Comparison of ENCODE assay signal across 32 cellular contexts in the genomic region with DNA sequence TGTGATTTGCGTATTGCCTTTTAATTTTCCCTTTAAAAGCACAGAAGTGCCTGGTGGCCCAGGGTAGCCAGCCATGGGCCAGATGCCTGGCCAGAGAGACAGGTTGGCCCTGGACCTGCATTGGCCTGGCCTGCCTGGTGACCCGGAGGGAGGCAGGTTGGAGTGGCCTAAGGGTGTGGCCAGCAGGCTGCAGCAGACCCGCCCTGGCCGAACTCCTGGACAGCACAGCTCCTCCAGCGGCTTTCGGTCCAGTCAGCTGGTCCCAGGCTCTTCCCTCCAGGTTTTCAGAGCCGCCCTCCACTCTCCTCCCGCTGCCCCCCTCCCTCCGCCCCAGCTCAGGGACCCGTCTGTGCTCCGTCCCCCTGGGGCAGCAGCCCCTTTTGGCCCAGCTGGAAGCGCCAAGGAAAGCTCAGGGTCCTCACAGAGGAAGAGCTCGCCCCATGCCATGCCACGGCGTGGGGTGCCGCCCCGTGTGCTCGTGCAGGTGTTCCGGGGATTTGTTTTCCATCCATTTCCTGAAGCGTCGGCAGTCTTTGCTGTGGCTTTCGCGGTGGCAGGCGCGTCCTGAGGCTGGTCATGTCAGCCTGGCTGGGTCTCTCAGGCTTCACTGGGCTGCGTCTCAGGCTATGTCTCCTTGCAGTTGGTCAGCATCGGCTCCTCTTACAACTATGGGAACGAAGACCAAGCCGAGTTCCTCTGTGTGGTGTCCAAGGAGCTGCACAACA.
"Had no signal": no experiment of that assay in that cellular context is flagged by ENCODE, and none has a peak within 500 bp of the region (broad histone marks: within the 10 kb centered on the region; RNA-seq: fewer than 3 reads in every experiment).

No MANE protein-coding gene starts in this region.

- H3K4me1 Mint-ChIP-seq: activated B cell treated with CpG ODN at 0.5 μM for 24 hours; activated CD4-positive, alpha-beta memory T cell treated with anti-CD3 and anti-CD28 coated beads, Interleukin-2, amount 10 ng/mL, durations not matched to agents 7 days and 5 days; activated CD4-positive, alpha-beta T cell treated with anti-CD3 and anti-CD28 coated beads, Interleukin-2, amount 10 ng/mL, durations not matched to agents 24 days and 14 days; activated naive CD4-positive, alpha-beta T cell treated with anti-CD3 and anti-CD28 coated beads, Interleukin-2, amount 10 ng/mL, durations not matched to agents 7 days and 5 days; activated naive CD8-positive, alpha-beta T cell treated with anti-CD3 and anti-CD28 coated beads, Interleukin-2, amount 10 ng/mL, durations not matched to agents 7 days and 5 days; T-helper 17 cell had no signal

- H3K27me3 Mint-ChIP-seq: activated B cell treated with CpG ODN at 0.5 μM for 24 hours; activated CD4-positive, alpha-beta memory T cell treated with anti-CD3 and anti-CD28 coated beads, Interleukin-2, amount 10 ng/mL, durations not matched to agents 7 days and 5 days; activated CD4-positive, alpha-beta T cell treated with anti-CD3 and anti-CD28 coated beads, Interleukin-2, amount 10 ng/mL, durations not matched to agents 24 days and 14 days; activated naive CD4-positive, alpha-beta T cell treated with anti-CD3 and anti-CD28 coated beads, Interleukin-2, amount 10 ng/mL, durations not matched to agents 7 days and 5 days; activated naive CD8-positive, alpha-beta T cell treated with anti-CD3 and anti-CD28 coated beads, Interleukin-2, amount 10 ng/mL, durations not matched to agents 7 days and 5 days; activated T-cell treated with anti-CD3 and anti-CD28 coated beads, Interleukin-2, amount 50 U/mL, for 24 hours; effector memory CD8-positive, alpha-beta T cell; T-helper 17 cell had no signal

- H3K27ac Mint-ChIP-seq: activated B cell treated with CpG ODN at 0.5 μM for 24 hours; activated CD4-positive, alpha-beta memory T cell treated with anti-CD3 and anti-CD28 coated beads, Interleukin-2, amount 10 ng/mL, durations not matched to agents 7 days and 5 days; activated CD4-positive, alpha-beta T cell treated with anti-CD3 and anti-CD28 coated beads, Interleukin-2, amount 10 ng/mL, durations not matched to agents 24 days and 14 days; activated naive CD4-positive, alpha-beta T cell treated with anti-CD3 and anti-CD28 coated beads, Interleukin-2, amount 10 ng/mL, durations not matched to agents 7 days and 5 days; activated naive CD4-positive, alpha-beta T cell treated with anti-CD3 and anti-CD28 coated beads, Interleukin-2, amount 50 U/mL, for 72 hours; activated naive CD8-positive, alpha-beta T cell treated with anti-CD3 and anti-CD28 coated beads, Interleukin-2, amount 10 ng/mL, durations not matched to agents 7 days and 5 days; activated T-cell treated with anti-CD3 and anti-CD28 coated beads, Interleukin-2, amount 50 U/mL, for 24 hours; activated T-cell treated with anti-CD3 and anti-CD28 coated beads, Interleukin-2, amount 50 U/mL, for 72 hours; effector memory CD8-positive, alpha-beta T cell; T-helper 17 cell; T-helper 2 cell treated with Interferon-gamma antibody and Interleukin-4, amounts not matched to agents 5 μg/mL and 100 μg/mL, for 36 hours had no signal

- H3K27ac ChIP-seq: brain microvascular endothelial cell, esophagus muscularis mucosa, foreskin keratinocyte, WERI-Rb-1 had no signal

- H3K4me1 ChIP-seq: foreskin keratinocyte had no signal

- H3K27me3 ChIP-seq: brain microvascular endothelial cell, esophagus muscularis mucosa, foreskin keratinocyte, gastrocnemius medialis, heart left ventricle had no signal

- DNase-seq: activated B cell treated with CpG ODN at 0.5 μM for 24 hours; activated CD4-positive, alpha-beta memory T cell treated with anti-CD3 and anti-CD28 coated beads, Interleukin-2, amount 10 ng/mL, durations not matched to agents 7 days and 5 days; activated CD4-positive, alpha-beta T cell treated with anti-CD3 and anti-CD28 coated beads, Interleukin-2, amount 10 ng/mL, durations not matched to agents 24 days and 14 days; activated CD4-positive, alpha-beta T cell treated with anti-CD3 and anti-CD28 coated beads, Interleukin-2, amount 50 U/mL, for 4 hours; activated CD8-positive, alpha-beta memory T cell treated with anti-CD3 and anti-CD28 coated beads, Interleukin-2, amount 50 U/mL, for 48 hours; activated gamma-delta T cell; activated naive CD4-positive, alpha-beta T cell; activated naive CD4-positive, alpha-beta T cell treated with anti-CD3 and anti-CD28 coated beads, Interleukin-2, amount 10 ng/mL, durations not matched to agents 7 days and 5 days; activated naive CD8-positive, alpha-beta T cell treated with anti-CD3 and anti-CD28 coated beads, Interleukin-2, amount 10 ng/mL, durations not matched to agents 7 days and 5 days; activated T-cell treated with anti-CD3 and anti-CD28 coated beads for 4 hours; activated T-cell treated with anti-CD3 and anti-CD28 coated beads, Interleukin-2, amount 50 U/mL, for 24 hours; activated T-cell treated with anti-CD3 and anti-CD28 coated beads, Interleukin-2, amount 50 U/mL, for 72 hours; amniotic stem cell; anterior cingulate cortex; brain microvascular endothelial cell; cortex of kidney; dermis blood vessel endothelial cell; effector CD4-positive, alpha-beta T cell; effector memory CD8-positive, alpha-beta T cell; erythroblast; foreskin keratinocyte; gastrocnemius medialis; glutamatergic neuron; T-helper 1 cell; T-helper 17 cell; T1000; WERI-Rb-1 had no signal

- H3K4me3 Mint-ChIP-seq: activated B cell treated with CpG ODN at 0.5 μM for 24 hours; activated CD4-positive, alpha-beta memory T cell treated with anti-CD3 and anti-CD28 coated beads, Interleukin-2, amount 10 ng/mL, durations not matched to agents 7 days and 5 days; activated CD4-positive, alpha-beta T cell treated with anti-CD3 and anti-CD28 coated beads, Interleukin-2, amount 10 ng/mL, durations not matched to agents 24 days and 14 days; activated naive CD4-positive, alpha-beta T cell treated with anti-CD3 and anti-CD28 coated beads, Interleukin-2, amount 10 ng/mL, durations not matched to agents 7 days and 5 days; activated naive CD8-positive, alpha-beta T cell treated with anti-CD3 and anti-CD28 coated beads, Interleukin-2, amount 10 ng/mL, durations not matched to agents 7 days and 5 days; activated T-cell treated with anti-CD3 and anti-CD28 coated beads, Interleukin-2, amount 50 U/mL, for 24 hours; activated T-cell treated with anti-CD3 and anti-CD28 coated beads, Interleukin-2, amount 50 U/mL, for 72 hours; effector memory CD8-positive, alpha-beta T cell; T-helper 17 cell; T-helper 2 cell treated with Interferon-gamma antibody and Interleukin-4, amounts not matched to agents 5 μg/mL and 100 μg/mL, for 36 hours had no signal

- H3K4me3 ChIP-seq: esophagus muscularis mucosa, gastrocnemius medialis, heart left ventricle had no signal

- H3K9me3 Mint-ChIP-seq: activated B cell treated with CpG ODN at 0.5 μM for 24 hours; activated CD4-positive, alpha-beta memory T cell treated with anti-CD3 and anti-CD28 coated beads, Interleukin-2, amount 10 ng/mL, durations not matched to agents 7 days and 5 days; activated CD4-positive, alpha-beta T cell treated with anti-CD3 and anti-CD28 coated beads, Interleukin-2, amount 10 ng/mL, durations not matched to agents 24 days and 14 days; activated naive CD4-positive, alpha-beta T cell treated with anti-CD3 and anti-CD28 coated beads, Interleukin-2, amount 10 ng/mL, durations not matched to agents 7 days and 5 days; activated naive CD4-positive, alpha-beta T cell treated with anti-CD3 and anti-CD28 coated beads, Interleukin-2, amount 50 U/mL, for 72 hours; activated naive CD8-positive, alpha-beta T cell treated with anti-CD3 and anti-CD28 coated beads, Interleukin-2, amount 10 ng/mL, durations not matched to agents 7 days and 5 days; activated T-cell treated with anti-CD3 and anti-CD28 coated beads, Interleukin-2, amount 50 U/mL, for 24 hours; activated T-cell treated with anti-CD3 and anti-CD28 coated beads, Interleukin-2, amount 50 U/mL, for 72 hours; effector memory CD8-positive, alpha-beta T cell; T-helper 2 cell treated with Interferon-gamma antibody and Interleukin-4, amounts not matched to agents 5 μg/mL and 100 μg/mL, for 36 hours had no signal

- H3K9me3 ChIP-seq: esophagus muscularis mucosa, gastrocnemius medialis, heart left ventricle had no signal

- ATAC-seq: activated CD4-positive, CD25-positive, alpha-beta regulatory T cell treated with anti-CD3 and anti-CD28 coated beads, Interleukin-2, amount 50 U/mL, for 24 hours; activated naive CD4-positive, alpha-beta T cell treated with anti-CD3 and anti-CD28 coated beads, Interleukin-2, amount 50 U/mL, for 72 hours; activated T-cell treated with anti-CD3 and anti-CD28 coated beads, Interleukin-2, amount 50 U/mL, for 72 hours; effector memory CD8-positive, alpha-beta T cell; foreskin keratinocyte; gastrocnemius medialis; heart left ventricle; T-helper 17 cell had no signal
